Comparison of ENCODE assay signal across 16 cellular contexts in genomic region chr7:111986601-111987000, GRCh38.
"Had no signal": no experiment of that assay in that cellular context is flagged by ENCODE, and none has a peak within 500 bp of the region (broad histone marks: within the 10 kb centered on the region; RNA-seq: fewer than 3 reads in every experiment).

No MANE protein-coding gene starts in this region.

- H3K36me3 ChIP-seq: gastrocnemius medialis had no signal

- H3K27ac ChIP-seq: VCaP had no signal

- H3K27me3 ChIP-seq: gastrocnemius medialis, suprapubic skin had no signal

- H3K4me3 ChIP-seq: gastrocnemius medialis, lung, suprapubic skin had no signal

- H3K9me3 ChIP-seq: gastrocnemius medialis, suprapubic skin had no signal

- ATAC-seq: activated CD4-positive, alpha-beta T cell treated with anti-CD3 and anti-CD28 coated beads for 36 hours; activated T-cell treated with anti-CD3 and anti-CD28 coated beads, Interleukin-2, amount 50 U/mL, for 72 hours; T-cell had no signal

- DNase-seq: activated CD4-positive, alpha-beta memory T cell treated with anti-CD3 and anti-CD28 coated beads, Interleukin-2, amount 10 ng/mL, durations not matched to agents 7 days and 5 days; activated CD4-positive, alpha-beta T cell treated with anti-CD3 and anti-CD28 coated beads for 36 hours; activated gamma-delta T cell treated with Interleukin-2 at 50 U/mL for 16 hours; activated naive CD8-positive, alpha-beta T cell treated with anti-CD3 and anti-CD28 coated beads for 36 hours; activated T-cell treated with anti-CD3 and anti-CD28 coated beads, Interleukin-2, amount 50 U/mL, for 72 hours; anterior cingulate cortex; gastrocnemius medialis; kidney; midbrain; stimulated activated CD4-positive, alpha-beta T cell treated with anti-CD3 and anti-CD28 coated beads, Interleukin-12 subunit alpha, Interleukin-12 subunit beta, amount 100 ng/mL, for 4 hours; stimulated activated naive CD4-positive, alpha-beta T cell treated with Interleukin-2 at 50 U/mL for 16 hours; T-cell; T1000 had no signal
